In genomic region chr9:136483589-136484152, GRCh38 we compare ENCODE assay signal across 8 cellular contexts. TPM values are rescaled to one million over a fixed set of nuclear protein-coding genes. Genes with fewer than 3 reads are reported as not detected.
DNase-seq lines count a peak whose midpoint lies in the region; ATAC-seq and TF ChIP-seq lines count a peak whose summit lies in the region.

No MANE protein-coding gene starts in this region.

- no peaks in the 10 kb centered on the region for H3K9me3 ChIP-seq in liver (ENCODE audit: control insufficient read depth in 4 of 4, low read length in 3 of 4)

- H3K36me3 ChIP-seq in liver (ENCODE audit: control insufficient read depth in 4 of 4, insufficient read depth in 3 of 4, low read depth in 1 of 4, low read length in 3 of 4) = peaks cover 0 to 4% (median under 1%) of the 10 kb centered on the region in 4 donors

- H3K36me3 Mint-ChIP-seq in CD14-positive monocyte = peaks cover 7 to 16% of the 10 kb centered on the region in 2 donors

- DNase-seq in CD14-positive monocyte (ENCODE audit: low spot score) (peak; percentile 89), NCI-H526 treated with DMSO at 0.1 percent for 48 hours (lab: John Stamatoyannopoulos, UW) (peak; percentile 82), dermis blood vessel endothelial cell (peak; percentile 90)
- DNase-seq in activated CD4-positive, alpha-beta T cell treated with anti-CD3 and anti-CD28 coated beads, Interleukin-2, amount 50 U/mL, for 24 hours (ENCODE audit: low read depth in 1 of 2, low spot score in 1 of 2) = peak; percentile 88 to 92
- DNase-seq in stimulated activated CD4-positive, alpha-beta T cell treated with anti-CD3 and anti-CD28 coated beads, Interleukin-4, amount 100 ng/mL, for 1 hour = peak; percentile 95

- H3K4me3 ChIP-seq in liver (ENCODE audit: low read depth in 1 of 3, low read length in 3 of 3) = peak overlapping the region; percentile 72 to 82 (median 80)

- H3K27me3 ChIP-seq in liver (ENCODE audit: control insufficient read depth in 4 of 4, insufficient read depth in 4 of 4, low read length in 3 of 4) = no peaks in the 10 kb centered on the region

- TF ChIP-seq CTCF in CD14-positive monocyte (IDR thresholded peaks at IDR 0.05) (no peak), liver (IDR thresholded peaks at IDR 0.05; ENCODE audit: low read depth, low read length, missing input control) (no peak)

- peak overlapping the region; percentile 86 to 95 for H3K9ac ChIP-seq in liver (ENCODE audit: low read depth in 1 of 2, low read length in 2 of 2)

- peaks cover 17% of the 10 kb centered on the region for H3K4me1 Mint-ChIP-seq in CD14-positive monocyte

- peak overlapping the region; percentile 76 to 92 for H3K4me3 Mint-ChIP-seq in CD14-positive monocyte

- peak; percentile 45 for ATAC-seq in GM19351 (IDR thresholded peaks at IDR 0.05; ENCODE audit: unreplicated experiment)
- ATAC-seq in HG03469 (IDR thresholded peaks at IDR 0.05; ENCODE audit: unreplicated experiment) = peak; percentile 40

- peaks cover 17 to 58% (median 46%) of the 10 kb centered on the region in 4 donors for H3K4me1 ChIP-seq in liver (ENCODE audit: control insufficient read depth in 4 of 4, insufficient read depth in 4 of 4, low read length in 3 of 4)

- TF ChIP-seq RAD21 in liver (IDR thresholded peaks at IDR 0.05) = no peak

- intact Hi-C loops in CD14-positive monocyte (cut with micrococcal nuclease) = loop anchor here in 1 of 2 donors (2.0 to 10.0 kb wide), 3 partner anchors 119 to 307 kb away; partner anchors contain the start of genes DNLZ and TMEM141

- under 1% methylated on average over 63 of the region's 63 CpGs for WGBS in liver

- peak overlapping the region; percentile 96 to 100 for H3K27ac ChIP-seq in liver (ENCODE audit: low read depth in 1 of 2, low read length in 2 of 2)

- H3K27me3 Mint-ChIP-seq in CD14-positive monocyte (ENCODE audit: low read depth in 3 of 3) = peaks cover 0 to 9% (median 9%) of the 10 kb centered on the region in 3 donors

- H3K9me3 Mint-ChIP-seq in CD14-positive monocyte = no peaks in the 10 kb centered on the region

- peak overlapping the region; percentile 93 to 99 (median 98) for H3K27ac Mint-ChIP-seq in CD14-positive monocyte

TF ChIP-seq in liver, 16 proteins besides CTCF, POLR2A, EP300 and RAD21:
- TF ChIP-seq REST (IDR thresholded peaks at IDR 0.05) (no peak), RXRA (IDR thresholded peaks at IDR 0.05) (no peak)
TF ChIP-seq in liver: peak in this region for 0.

RNA-seq across cellular contexts. Expression of gene SEC16A, which starts 0.8 kb away (rescaled TPM):
- polyA plus RNA-seq in CD14-positive monocyte = 10 to 100 TPM; 11.1 to 19.1 TPM
- 20.8 and 43.8 TPM in 2 replicates for total RNA-seq in dermis blood vessel endothelial cell
- total RNA-seq in liver = 10 to 100 TPM; 21.7 to 96.1 TPM
- polyA plus RNA-seq in liver = 10 to 100 TPM; 43.3 to 88.7 TPM

RNA-seq across cellular contexts. Expression of gene INPP5E, which starts 44.0 kb away (rescaled TPM):
- polyA plus RNA-seq in CD14-positive monocyte = 1 to 10 TPM; 1.0 TPM
- 8.3 and 12.1 TPM in 2 replicates for total RNA-seq in dermis blood vessel endothelial cell
- total RNA-seq in liver = 1 to 10 TPM; 3.1 to 3.3 TPM
- polyA plus RNA-seq in liver = 1 to 10 TPM; 1.0 to 2.7 TPM

Comparison
In these comparisons a context has a peak if more than half of its experiments do, and no peak if none do; other contexts are left out.
1. Peak in every context shown above with its lines: DNase-seq, ATAC-seq, H3K4me3 ChIP-seq and H3K27ac ChIP-seq.